11 cellular contexts compared by ENCODE assay signal in the genomic region with DNA sequence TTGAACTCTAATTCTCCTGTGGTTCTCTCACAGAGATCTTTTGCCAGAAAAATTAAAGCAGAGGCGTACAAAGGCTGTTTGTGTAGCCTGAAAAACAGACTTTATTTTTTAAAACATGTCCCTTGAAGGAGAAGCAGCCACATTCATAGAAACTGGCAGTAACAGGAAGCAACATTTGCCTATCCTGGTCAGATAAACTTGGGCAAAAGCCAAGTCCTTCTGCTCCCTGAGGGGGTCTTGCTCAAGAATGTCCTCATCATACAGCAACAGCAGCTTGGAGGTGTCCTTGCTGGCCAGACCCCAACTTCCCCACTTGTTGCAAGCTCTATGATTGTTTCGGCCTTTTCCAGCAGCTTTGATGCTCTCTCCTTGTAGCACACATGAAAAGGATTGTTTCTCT. TPM values are rescaled to one million over a fixed set of nuclear protein-coding genes. Genes with fewer than 3 reads are reported as not detected.
DNase-seq lines count a peak whose midpoint lies in the region; TF ChIP-seq lines count a peak whose summit lies in the region.
"Had no signal": no experiment of that assay in that cellular context is flagged by ENCODE, and none has a peak within 500 bp of the region (broad histone marks: within the 10 kb centered on the region; RNA-seq: fewer than 3 reads in every experiment).

No MANE protein-coding gene starts in this region.

- WGBS in testis, 2 donors, result 83 to 100% methylated on average over 2 of the region's 2 CpGs

- H3K9me3 Mint-ChIP-seq in dendritic cell treated with granulocyte-macrophage colony-stimulating factor and Interleukin-4, amounts not matched to agents 40 ng/mL and 50 ng/mL, for 4 days, result peaks cover 31% of the 10 kb centered on the region
- peaks cover 10% of the 10 kb centered on the region for H3K9me3 Mint-ChIP-seq in osteocyte (ENCODE audit: unreplicated experiment)
- H3K9me3 Mint-ChIP-seq in CD8-positive, alpha-beta memory T cell, result peaks cover 6 to 19% (median 17%) of the 10 kb centered on the region in 5 donors

- TF ChIP-seq CTCF in osteocyte (IDR thresholded peaks at IDR 0.05) (no peak), testis (IDR thresholded peaks at IDR 0.05) (no peak)

- H3K4me1 ChIP-seq in testis, result no peaks in the 10 kb centered on the region
- H3K4me1 ChIP-seq in CD8-positive, alpha-beta memory T cell (ENCODE audit: insufficient read depth, low read length), result no peaks in the 10 kb centered on the region

- H3K4me1 Mint-ChIP-seq in dendritic cell treated with granulocyte-macrophage colony-stimulating factor and Interleukin-4, amounts not matched to agents 40 ng/mL and 50 ng/mL, for 4 days (ENCODE audit: low read depth), result peaks cover 51% of the 10 kb centered on the region
- peaks cover 18% of the 10 kb centered on the region for H3K4me1 Mint-ChIP-seq in osteocyte (ENCODE audit: unreplicated experiment)
- no peaks in the 10 kb centered on the region for H3K4me1 Mint-ChIP-seq in CD8-positive, alpha-beta memory T cell
- H3K4me1 Mint-ChIP-seq: T-cell had no signal

- H3K27ac Mint-ChIP-seq in dendritic cell treated with granulocyte-macrophage colony-stimulating factor and Interleukin-4, amounts not matched to agents 40 ng/mL and 50 ng/mL, for 4 days, result peak overlapping the region; percentile 77
- H3K27ac Mint-ChIP-seq in osteocyte (ENCODE audit: unreplicated experiment), result peak overlapping the region; percentile 45
- peak overlapping the region in 1 of 8 donors; percentile 38 for H3K27ac Mint-ChIP-seq in CD8-positive, alpha-beta memory T cell
- H3K27ac Mint-ChIP-seq: T-cell had no signal

- H3K36me3 ChIP-seq in testis (ENCODE audit: low read depth, missing control alignments), result no peaks in the 10 kb centered on the region
- no peaks in the 10 kb centered on the region for H3K36me3 ChIP-seq in CD8-positive, alpha-beta memory T cell (ENCODE audit: insufficient read depth, low read length)

- H3K9me3 ChIP-seq in testis, result no peaks in the 10 kb centered on the region
- no peaks in the 10 kb centered on the region for H3K9me3 ChIP-seq in CD8-positive, alpha-beta memory T cell (ENCODE audit: low read length)

- no peak overlapping the region for H3K4me3 ChIP-seq in testis
- no peak overlapping the region for H3K4me3 ChIP-seq in CD8-positive, alpha-beta memory T cell (ENCODE audit: low read length)

- H3K27me3 Mint-ChIP-seq in dendritic cell treated with granulocyte-macrophage colony-stimulating factor and Interleukin-4, amounts not matched to agents 40 ng/mL and 50 ng/mL, for 4 days, result no peaks in the 10 kb centered on the region
- no peaks in the 10 kb centered on the region for H3K27me3 Mint-ChIP-seq in osteocyte (ENCODE audit: unreplicated experiment)
- peaks cover 1 to 4% of the 10 kb centered on the region in 2 donors for H3K27me3 Mint-ChIP-seq in CD8-positive, alpha-beta memory T cell

- H3K27ac ChIP-seq in testis, result no peak overlapping the region
- H3K27ac ChIP-seq in CD8-positive, alpha-beta memory T cell (ENCODE audit: low read depth, low read length), result no peak overlapping the region

- TF ChIP-seq POLR2A in testis (IDR thresholded peaks at IDR 0.05), result no peak

- CTCF ChIA-PET in CD8-positive, alpha-beta memory T cell (lab: Charles Lee), result interaction anchor here (1.0 kb wide), 1 partner anchor 395 kb away, joined by 3 read pairs; no protein-coding TSS in a partner anchor

- POLR2A ChIA-PET in CD8-positive, alpha-beta memory T cell (lab: Charles Lee), result no interaction called here

- H3K4me3 Mint-ChIP-seq in dendritic cell treated with granulocyte-macrophage colony-stimulating factor and Interleukin-4, amounts not matched to agents 40 ng/mL and 50 ng/mL, for 4 days, result no peak overlapping the region
- H3K4me3 Mint-ChIP-seq in osteocyte (ENCODE audit: unreplicated experiment), result no peak overlapping the region
- no peak overlapping the region for H3K4me3 Mint-ChIP-seq in CD8-positive, alpha-beta memory T cell
- H3K4me3 Mint-ChIP-seq: T-cell had no signal

- DNase-seq in COLO829 (ENCODE audit: low spot score), result peak; percentile 86
- peak; percentile 9 for DNase-seq in NCI-H446 treated with DMSO at 0.1 percent for 48 hours (lab: John Stamatoyannopoulos, UW)
- no peak for DNase-seq in osteocyte (ENCODE audit: extremely low spot score, unreplicated experiment)
- DNase-seq in testis, result no peak
- DNase-seq in CD8-positive, alpha-beta memory T cell, result no peak
- DNase-seq in H4 (ENCODE audit: low spot score), result no peak
- DNase-seq in stimulated activated CD4-positive, alpha-beta T cell treated with anti-CD3 and anti-CD28 coated beads, Interleukin-4, amount 100 ng/mL, for 1 hour, result no peak
- DNase-seq: activated CD4-positive, alpha-beta T cell treated with anti-CD3 and anti-CD28 coated beads, Interleukin-2, amount 50 U/mL, for 1 hour; activated naive CD4-positive, alpha-beta T cell; T-cell had no signal

- intact Hi-C loops in dendritic cell treated with granulocyte-macrophage colony-stimulating factor and Interleukin-4, amounts not matched to agents 40 ng/mL and 50 ng/mL, for 4 days (cut with micrococcal nuclease), result no loop called here
- intact Hi-C loops in testis (cut with DNase I; ENCODE audit: low total_unique reads), result no loop called here

- peaks cover 10% of the 10 kb centered on the region for H3K36me3 Mint-ChIP-seq in dendritic cell treated with granulocyte-macrophage colony-stimulating factor and Interleukin-4, amounts not matched to agents 40 ng/mL and 50 ng/mL, for 4 days (ENCODE audit: low read depth)
- H3K36me3 Mint-ChIP-seq in osteocyte (ENCODE audit: unreplicated experiment), result peaks cover 3% of the 10 kb centered on the region
- peaks cover 2 to 15% (median 4%) of the 10 kb centered on the region in 3 donors for H3K36me3 Mint-ChIP-seq in CD8-positive, alpha-beta memory T cell

- H3K27me3 ChIP-seq in testis, result no peaks in the 10 kb centered on the region
- no peaks in the 10 kb centered on the region for H3K27me3 ChIP-seq in CD8-positive, alpha-beta memory T cell (ENCODE audit: insufficient read depth, low read length, poor library complexity, severe bottlenecking)

RNA-seq across cellular contexts. Expression of gene MSTO1, which starts 36.3 kb away (rescaled TPM):
- total RNA-seq in osteocyte (47.8 and 50.8 TPM in 2 replicates), testis (10 to 100 TPM; 50.0 to 62.4 TPM)
- 140 TPM for polyA plus RNA-seq in testis (ENCODE audit: insufficient read depth, low read depth, low replicate concordance)
- total RNA-seq in CD8-positive, alpha-beta memory T cell, result 10 to 100 TPM; 82.0 to 92.0 TPM
- 19.6 TPM for polyA plus RNA-seq in CD8-positive, alpha-beta memory T cell
- total RNA-seq in H4 (2014; rRNA removed; shearing (Covaris generic)), result 23.4 and 24.0 TPM in 2 replicates

RNA-seq across cellular contexts. Expression of gene YY1AP1, which starts 42.3 kb away (rescaled TPM):
- 50.1 and 53.3 TPM in 2 replicates for total RNA-seq in osteocyte
- 100 to 1,000 TPM; 171 to 219 TPM for total RNA-seq in testis
- polyA plus RNA-seq in testis (ENCODE audit: insufficient read depth, low read depth, low replicate concordance), result 205 TPM
- 10 to 100 TPM; 59.1 to 62.0 TPM for total RNA-seq in CD8-positive, alpha-beta memory T cell
- polyA plus RNA-seq in CD8-positive, alpha-beta memory T cell, result 49.7 TPM
- 26.3 and 43.9 TPM in 2 replicates for total RNA-seq in H4 (2014; rRNA removed; shearing (Covaris generic))

RNA-seq across cellular contexts. Expression of gene DAP3, which starts 42.6 kb away (rescaled TPM):
- 78.0 and 85.2 TPM in 2 replicates for total RNA-seq in osteocyte
- total RNA-seq in testis, result 100 to 1,000 TPM; 277 to 286 TPM
- 121 TPM for polyA plus RNA-seq in testis (ENCODE audit: insufficient read depth, low read depth, low replicate concordance)
- 100 to 1,000 TPM; 156 to 160 TPM for total RNA-seq in CD8-positive, alpha-beta memory T cell
- 96.7 TPM for polyA plus RNA-seq in CD8-positive, alpha-beta memory T cell
- 60.9 and 100 TPM in 2 replicates for total RNA-seq in H4 (2014; rRNA removed; shearing (Covaris generic))

Comparison
In these comparisons a context has a peak if more than half of its experiments do, and no peak if none do; other contexts are left out.
1. DNase-seq: peak in COLO829 (single experiment) and NCI-H446 treated with DMSO at 0.1 percent for 48 hours (single experiment); none in osteocyte (single experiment), testis (single experiment), CD8-positive, alpha-beta memory T cell (0 of 5), H4 (single experiment) and stimulated activated CD4-positive, alpha-beta T cell treated with anti-CD3 and anti-CD28 coated beads, Interleukin-4, amount 100 ng/mL, for 1 hour (single experiment).